In genomic region chr4:139027771-139028170, GRCh38 we compare ENCODE assay signal across 1 cellular context.
TF ChIP-seq lines count a peak whose summit lies in the region.

No MANE protein-coding gene starts in this region.

TF ChIP-seq in IMR-90, 13 proteins besides CTCF, POLR2A, EP300 and RAD21:
- no peak for TF ChIP-seq RFX5 (IDR thresholded peaks at IDR 0.05; ENCODE audit: low read depth, low read length)
- TF ChIP-seq FOS (IDR thresholded peaks at IDR 0.05; ENCODE audit: low read depth, low read length): no peak
- TF ChIP-seq MAFK (IDR thresholded peaks at IDR 0.05; ENCODE audit: low read depth, low read length): 0 out of 2 replicates have a peak, but pooled peaks have one; percentile 12
- TF ChIP-seq RCOR1 (IDR thresholded peaks at IDR 0.05; ENCODE audit: insufficient replicate concordance, low read length): no peak
- TF ChIP-seq CEBPB (IDR thresholded peaks at IDR 0.05; ENCODE audit: low read depth, low read length): no peak
- no peak for TF ChIP-seq ELK1 (IDR thresholded peaks at IDR 0.05; ENCODE audit: borderline replicate concordance, low read depth, low read length)
- TF ChIP-seq MXI1 (IDR thresholded peaks at IDR 0.05; ENCODE audit: borderline replicate concordance, low read depth, low read length): no peak
- TF ChIP-seq SMC3 (IDR thresholded peaks at IDR 0.05; ENCODE audit: low read depth, low read length): no peak
- TF ChIP-seq CHD1 (IDR thresholded peaks at IDR 0.05; ENCODE audit: low read depth, low read length): no peak
TF ChIP-seq in IMR-90: peak in this region for 1.
